In the genomic region with DNA sequence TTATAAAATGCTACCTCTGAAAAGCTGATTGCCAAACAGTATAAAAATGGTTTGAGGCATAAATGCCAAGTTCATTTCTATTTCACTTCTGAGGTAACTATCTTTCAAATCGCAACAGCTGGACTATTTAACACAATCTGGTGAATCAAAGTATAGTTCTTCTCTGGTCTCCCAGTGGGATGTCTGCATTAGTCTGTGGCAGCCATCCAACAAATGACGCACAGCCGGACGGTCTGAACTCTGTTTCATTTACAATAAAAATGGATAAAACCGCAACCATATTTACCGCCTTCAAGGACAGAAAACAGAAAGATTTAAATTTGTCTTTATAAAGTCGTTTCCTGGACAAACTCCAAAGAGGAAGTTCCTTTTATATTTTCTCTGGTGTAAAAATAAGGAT, we compare ENCODE assay signal across 11 cellular contexts. TPM values are rescaled to one million over a fixed set of nuclear protein-coding genes. Genes with fewer than 3 reads are reported as not detected.
DNase-seq lines count a peak whose midpoint lies in the region; ATAC-seq and TF ChIP-seq lines count a peak whose summit lies in the region.
"Had no signal": no experiment of that assay in that cellular context is flagged by ENCODE, and none has a peak within 500 bp of the region (broad histone marks: within the 10 kb centered on the region; RNA-seq: fewer than 3 reads in every experiment).

No MANE protein-coding gene starts in this region.

- H3K27ac ChIP-seq in right atrium auricular region (no peak overlapping the region), aorta (ENCODE audit: low read depth in 1 of 2, low read length in 2 of 2) (no peak overlapping the region)

- in situ Hi-C loops in SK-MEL-5 (cut with HindIII; ENCODE audit: low pct_unique_long_range_greater_than_20kb, low sequenced_read_pairs) = no loop called here

- DNase-seq in Right ventricle myocardium superior (peak; percentile 63), right atrium auricular region (ENCODE audit: low spot score) (no peak), SK-MEL-5 (ENCODE audit: low read depth, low spot score) (peak; percentile 81), globus pallidus (ENCODE audit: low spot score) (peak; percentile 68), aorta (peak; percentile 61 to 84), left lobe of liver (ENCODE audit: low spot score) (no peak)
- DNase-seq: activated CD8-positive, alpha-beta T cell treated with anti-CD3 and anti-CD28 coated beads, Interleukin-2, amount 10 ng/mL, durations not matched to agents 7 days and 5 days; naive thymus-derived CD8-positive, alpha-beta T cell; NCI-H187 had no signal

- intact Hi-C loops in Right ventricle myocardium superior (cut with DNase I) = no loop called here
- intact Hi-C loops in aorta (cut with DNase I) = no loop called here

- H3K9me3 ChIP-seq in right atrium auricular region = no peaks in the 10 kb centered on the region
- H3K9me3 ChIP-seq in aorta (ENCODE audit: control insufficient read depth, low read length) = no peaks in the 10 kb centered on the region

- ATAC-seq in Right ventricle myocardium superior (ENCODE audit: poor library complexity) (peak; percentile 36), aorta (ENCODE audit: low FRiP score) (no peak), HG03039 (IDR thresholded peaks at IDR 0.05; ENCODE audit: unreplicated experiment) (no peak), left lobe of liver (no peak), HG03442 (IDR thresholded peaks at IDR 0.05; ENCODE audit: unreplicated experiment) (no peak)
- ATAC-seq: activated CD8-positive, alpha-beta T cell treated with anti-CD3 and anti-CD28 coated beads, Interleukin-2, amount 10 ng/mL, durations not matched to agents 7 days and 5 days; naive thymus-derived CD8-positive, alpha-beta T cell had no signal

- no peak for TF ChIP-seq CTCF in right atrium auricular region (IDR thresholded peaks at IDR 0.05)

- H3K27me3 ChIP-seq in right atrium auricular region = no peaks in the 10 kb centered on the region
- no peaks in the 10 kb centered on the region for H3K27me3 ChIP-seq in aorta (ENCODE audit: control insufficient read depth in 1 of 2, insufficient read depth in 2 of 2, low read length in 1 of 2)

- 9% methylated on average over 7 of the region's 7 CpGs for WGBS in aorta, 2 donors

- H3K4me1 ChIP-seq in right atrium auricular region (no peaks in the 10 kb centered on the region), aorta (ENCODE audit: control insufficient read depth in 1 of 2, insufficient read depth in 2 of 2, low read length in 2 of 2) (peaks cover 0 to 2% of the 10 kb centered on the region in 2 donors)

- H3K4me3 ChIP-seq in right atrium auricular region (no peak overlapping the region), aorta (ENCODE audit: low read length in 2 of 2) (no peak overlapping the region)

- H3K36me3 ChIP-seq in right atrium auricular region = no peaks in the 10 kb centered on the region
- H3K36me3 ChIP-seq in aorta (ENCODE audit: control insufficient read depth in 1 of 2, insufficient read depth in 2 of 2, low read length in 1 of 2) = no peaks in the 10 kb centered on the region

RNA-seq across cellular contexts. Expression of a gene that starts 41.9 kb away (rescaled TPM):
- 0.46 TPM for total RNA-seq in Right ventricle myocardium superior
- total RNA-seq in right atrium auricular region = under 1 TPM in 1 of 2 donors, not detected in 1; 0.15 TPM
- total RNA-seq in SK-MEL-5 (2014; rRNA removed; shearing (Covaris generic)) = 0.08 and 0.13 TPM in 2 replicates
- polyA plus RNA-seq in SK-MEL-5 (2015; cell fraction: cytosol; rRNA removed) = 0.04 and 0.11 TPM in 2 replicates
- polyA plus RNA-seq in SK-MEL-5 (2015; cell fraction: nucleus; rRNA removed) = not detected in 2 replicates
- under 1 TPM in 1 of 2 donors, not detected in 1; 0.51 TPM for total RNA-seq in aorta
- polyA plus RNA-seq in aorta = under 1 TPM in 1 of 2 donors, not detected in 1; 0.41 TPM
- not detected for total RNA-seq in left lobe of liver
- total RNA-seq: activated CD8-positive, alpha-beta T cell treated with anti-CD3 and anti-CD28 coated beads, Interleukin-2, amount 10 ng/mL, durations not matched to agents 7 days and 5 days; naive thymus-derived CD8-positive, alpha-beta T cell had no signal
- polyA plus RNA-seq: naive thymus-derived CD8-positive, alpha-beta T cell had no signal

Comparison
In these comparisons a context has a peak if more than half of its experiments do, and no peak if none do; other contexts are left out.
1. DNase-seq: peak in Right ventricle myocardium superior (single experiment), SK-MEL-5 (single experiment), globus pallidus (single experiment) and aorta (2 of 2); none in right atrium auricular region (single experiment) and left lobe of liver (single experiment).